In the genomic region with DNA sequence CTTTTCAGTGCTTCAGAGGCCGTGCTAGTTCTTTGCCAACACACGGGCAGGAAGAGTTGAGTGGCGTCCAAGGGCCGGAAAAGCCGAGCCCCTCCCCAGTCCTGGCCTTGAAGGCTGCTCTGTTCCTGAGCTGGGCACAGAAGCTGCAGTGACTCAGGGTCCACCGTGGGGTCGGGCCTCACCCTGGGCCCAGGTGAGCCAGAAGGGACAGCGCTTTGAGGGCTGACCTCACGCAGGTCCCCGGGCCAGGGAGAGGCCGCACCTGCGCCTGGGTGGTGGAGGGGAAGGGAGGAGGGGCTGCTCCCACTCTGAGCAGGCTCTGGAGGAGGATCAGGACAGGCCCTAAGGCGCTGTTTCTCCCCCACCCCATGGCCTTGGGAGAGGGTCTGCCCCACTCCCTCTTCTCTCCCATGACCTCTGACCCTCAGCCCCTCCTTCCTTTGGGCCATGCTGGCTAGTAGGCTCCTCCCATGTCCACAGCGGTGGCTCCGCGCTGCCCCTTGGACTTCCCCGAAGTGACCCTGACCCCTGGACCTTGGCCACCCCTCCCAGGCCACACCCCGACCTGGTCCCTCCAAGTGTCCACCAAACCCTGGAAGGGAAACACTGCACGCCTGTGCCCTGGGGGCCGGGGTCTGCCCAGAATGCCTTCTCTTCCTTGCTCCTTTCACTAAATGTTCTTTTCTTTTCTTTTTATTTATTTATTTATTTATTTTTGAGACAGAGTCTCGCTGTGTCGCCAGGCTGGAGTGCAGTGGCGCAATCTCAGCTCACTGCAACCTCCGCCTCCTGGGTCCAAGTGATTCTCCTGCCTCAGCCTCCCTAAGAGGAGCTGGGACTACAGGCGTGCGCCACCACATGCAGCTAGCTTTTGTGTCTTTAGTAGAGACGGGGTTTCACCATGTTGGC, we compare ENCODE assay signal across 1 cellular context.
TF ChIP-seq lines count a peak whose summit lies in the region.

No MANE protein-coding gene starts in this region.

TF ChIP-seq in HepG2, 621 proteins besides CTCF, POLR2A, EP300 and RAD21 (continued from another document and continues in another):
- TF ChIP-seq, protein P1, sequence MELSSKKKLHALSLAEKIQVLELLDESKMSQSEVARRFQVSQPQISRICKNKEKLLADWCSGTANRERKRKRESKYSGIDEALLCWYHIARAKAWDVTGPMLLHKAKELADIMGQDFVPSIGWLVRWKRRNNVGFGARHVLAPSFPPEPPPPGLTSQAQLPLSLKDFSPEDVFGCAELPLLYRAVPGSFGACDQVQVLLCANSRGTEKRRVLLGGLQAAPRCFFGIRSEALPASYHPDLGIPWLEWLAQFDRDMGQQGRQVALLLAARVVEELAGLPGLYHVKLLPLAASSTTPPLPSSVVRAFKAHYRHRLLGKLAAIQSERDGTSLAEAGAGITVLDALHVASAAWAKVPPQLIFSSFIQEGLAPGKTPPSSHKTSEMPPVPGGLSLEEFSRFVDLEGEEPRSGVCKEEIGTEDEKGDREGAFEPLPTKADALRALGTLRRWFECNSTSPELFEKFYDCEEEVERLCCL (CRISPR knock-in tag; IDR thresholded peaks at IDR 0.05; ENCODE audit: borderline replicate concordance): no peak
- TF ChIP-seq ZNF556 (CRISPR knock-in tag; IDR thresholded peaks at IDR 0.05; ENCODE audit: borderline replicate concordance) (no peak), EED (CRISPR knock-in tag; IDR thresholded peaks at IDR 0.05) (no peak), HOXA5 (CRISPR knock-in tag; IDR thresholded peaks at IDR 0.05) (no peak), SRF (IDR thresholded peaks at IDR 0.05; ENCODE audit: low read depth, low read length) (no peak), ZSCAN21 (CRISPR knock-in tag; IDR thresholded peaks at IDR 0.05; ENCODE audit: borderline replicate concordance) (peak; percentile 72; the same call in 1 of the 2 replicates), ZNF605 (CRISPR knock-in tag; IDR thresholded peaks at IDR 0.05) (no peak), HIVEP1 (CRISPR knock-in tag; IDR thresholded peaks at IDR 0.05) (no peak), PHF8 (CRISPR knock-in tag; IDR thresholded peaks at IDR 0.05) (no peak), ZNF446 (CRISPR knock-in tag; IDR thresholded peaks at IDR 0.05) (no peak), ZBTB8A (CRISPR knock-in tag; IDR thresholded peaks at IDR 0.05; ENCODE audit: borderline replicate concordance, low read depth) (no peak), ONECUT2 (CRISPR knock-in tag; IDR thresholded peaks at IDR 0.05) (no peak), ZNF629 (CRISPR knock-in tag; conservative IDR thresholded peaks at IDR 0.05) (no peak), ZNF326 (CRISPR knock-in tag; IDR thresholded peaks at IDR 0.05; ENCODE audit: borderline replicate concordance) (no peak), MATR3 (CRISPR knock-in tag; IDR thresholded peaks at IDR 0.05) (no peak), WIZ (CRISPR knock-in tag; IDR thresholded peaks at IDR 0.05) (no peak), ZNF792 (CRISPR knock-in tag; IDR thresholded peaks at IDR 0.05) (no peak), PCBP1 (IDR thresholded peaks at IDR 0.05; ENCODE audit: borderline replicate concordance, low read depth, low read length) (no peak), ZFYVE20 (CRISPR knock-in tag; IDR thresholded peaks at IDR 0.05; ENCODE audit: borderline replicate concordance, low read depth) (no peak), NFYB (CRISPR knock-in tag; IDR thresholded peaks at IDR 0.05) (no peak), ZNF124 (CRISPR knock-in tag; IDR thresholded peaks at IDR 0.05) (no peak), ZBTB21 (CRISPR knock-in tag; IDR thresholded peaks at IDR 0.05) (no peak), IKZF1 (IDR thresholded peaks at IDR 0.05) (no peak), JUND (CRISPR knock-in tag; IDR thresholded peaks at IDR 0.05) (no peak), PHF20 (CRISPR knock-in tag; IDR thresholded peaks at IDR 0.05) (no peak), ZNF558 (CRISPR knock-in tag; IDR thresholded peaks at IDR 0.05; ENCODE audit: borderline replicate concordance) (no peak), HNRNPLL (IDR thresholded peaks at IDR 0.05; ENCODE audit: low read depth, low read length, poor library complexity, severe bottlenecking) (no peak), KDM2A (CRISPR knock-in tag; IDR thresholded peaks at IDR 0.05; ENCODE audit: borderline replicate concordance, low read depth) (no peak; the same call in 1 of the 2 replicates), FOXJ3 (CRISPR knock-in tag; IDR thresholded peaks at IDR 0.05; ENCODE audit: borderline replicate concordance) (no peak), ZZZ3 (CRISPR knock-in tag; IDR thresholded peaks at IDR 0.05; ENCODE audit: borderline replicate concordance) (no peak), HCFC1 (IDR thresholded peaks at IDR 0.05; ENCODE audit: low read depth, low read length) (no peak), ZNF724P (CRISPR knock-in tag; IDR thresholded peaks at IDR 0.05; ENCODE audit: borderline replicate concordance) (no peak)
- TF ChIP-seq, protein P2, sequence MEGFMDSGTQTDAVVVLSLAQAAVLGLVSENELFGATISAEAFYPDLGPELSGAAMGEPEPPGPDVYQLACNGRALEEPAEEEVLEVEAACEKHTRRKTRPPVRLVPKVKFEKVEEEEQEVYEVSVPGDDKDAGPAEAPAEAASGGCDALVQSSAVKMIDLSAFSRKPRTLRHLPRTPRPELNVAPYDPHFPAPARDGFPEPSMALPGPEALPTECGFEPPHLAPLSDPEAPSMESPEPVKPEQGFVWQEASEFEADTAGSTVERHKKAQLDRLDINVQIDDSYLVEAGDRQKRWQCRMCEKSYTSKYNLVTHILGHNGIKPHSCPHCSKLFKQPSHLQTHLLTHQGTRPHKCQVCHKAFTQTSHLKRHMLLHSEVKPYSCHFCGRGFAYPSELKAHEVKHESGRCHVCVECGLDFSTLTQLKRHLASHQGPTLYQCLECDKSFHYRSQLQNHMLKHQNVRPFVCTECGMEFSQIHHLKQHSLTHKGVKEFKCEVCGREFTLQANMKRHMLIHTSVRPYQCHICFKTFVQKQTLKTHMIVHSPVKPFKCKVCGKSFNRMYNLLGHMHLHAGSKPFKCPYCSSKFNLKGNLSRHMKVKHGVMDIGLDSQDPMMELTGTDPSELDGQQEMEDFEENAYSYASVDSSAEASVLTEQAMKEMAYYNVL (CRISPR knock-in tag; IDR thresholded peaks at IDR 0.05; ENCODE audit: borderline replicate concordance): no peak
- TF ChIP-seq, protein P3, sequence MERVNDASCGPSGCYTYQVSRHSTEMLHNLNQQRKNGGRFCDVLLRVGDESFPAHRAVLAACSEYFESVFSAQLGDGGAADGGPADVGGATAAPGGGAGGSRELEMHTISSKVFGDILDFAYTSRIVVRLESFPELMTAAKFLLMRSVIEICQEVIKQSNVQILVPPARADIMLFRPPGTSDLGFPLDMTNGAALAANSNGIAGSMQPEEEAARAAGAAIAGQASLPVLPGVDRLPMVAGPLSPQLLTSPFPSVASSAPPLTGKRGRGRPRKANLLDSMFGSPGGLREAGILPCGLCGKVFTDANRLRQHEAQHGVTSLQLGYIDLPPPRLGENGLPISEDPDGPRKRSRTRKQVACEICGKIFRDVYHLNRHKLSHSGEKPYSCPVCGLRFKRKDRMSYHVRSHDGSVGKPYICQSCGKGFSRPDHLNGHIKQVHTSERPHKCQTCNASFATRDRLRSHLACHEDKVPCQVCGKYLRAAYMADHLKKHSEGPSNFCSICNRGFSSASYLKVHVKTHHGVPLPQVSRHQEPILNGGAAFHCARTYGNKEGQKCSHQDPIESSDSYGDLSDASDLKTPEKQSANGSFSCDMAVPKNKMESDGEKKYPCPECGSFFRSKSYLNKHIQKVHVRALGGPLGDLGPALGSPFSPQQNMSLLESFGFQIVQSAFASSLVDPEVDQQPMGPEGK (CRISPR knock-in tag; IDR thresholded peaks at IDR 0.05): peak; percentile 72
- TF ChIP-seq, protein P4, sequence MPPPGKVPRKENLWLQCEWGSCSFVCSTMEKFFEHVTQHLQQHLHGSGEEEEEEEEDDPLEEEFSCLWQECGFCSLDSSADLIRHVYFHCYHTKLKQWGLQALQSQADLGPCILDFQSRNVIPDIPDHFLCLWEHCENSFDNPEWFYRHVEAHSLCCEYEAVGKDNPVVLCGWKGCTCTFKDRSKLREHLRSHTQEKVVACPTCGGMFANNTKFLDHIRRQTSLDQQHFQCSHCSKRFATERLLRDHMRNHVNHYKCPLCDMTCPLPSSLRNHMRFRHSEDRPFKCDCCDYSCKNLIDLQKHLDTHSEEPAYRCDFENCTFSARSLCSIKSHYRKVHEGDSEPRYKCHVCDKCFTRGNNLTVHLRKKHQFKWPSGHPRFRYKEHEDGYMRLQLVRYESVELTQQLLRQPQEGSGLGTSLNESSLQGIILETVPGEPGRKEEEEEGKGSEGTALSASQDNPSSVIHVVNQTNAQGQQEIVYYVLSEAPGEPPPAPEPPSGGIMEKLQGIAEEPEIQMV (CRISPR knock-in tag; IDR thresholded peaks at IDR 0.05; ENCODE audit: low read depth): no peak
- TF ChIP-seq, protein P5, sequence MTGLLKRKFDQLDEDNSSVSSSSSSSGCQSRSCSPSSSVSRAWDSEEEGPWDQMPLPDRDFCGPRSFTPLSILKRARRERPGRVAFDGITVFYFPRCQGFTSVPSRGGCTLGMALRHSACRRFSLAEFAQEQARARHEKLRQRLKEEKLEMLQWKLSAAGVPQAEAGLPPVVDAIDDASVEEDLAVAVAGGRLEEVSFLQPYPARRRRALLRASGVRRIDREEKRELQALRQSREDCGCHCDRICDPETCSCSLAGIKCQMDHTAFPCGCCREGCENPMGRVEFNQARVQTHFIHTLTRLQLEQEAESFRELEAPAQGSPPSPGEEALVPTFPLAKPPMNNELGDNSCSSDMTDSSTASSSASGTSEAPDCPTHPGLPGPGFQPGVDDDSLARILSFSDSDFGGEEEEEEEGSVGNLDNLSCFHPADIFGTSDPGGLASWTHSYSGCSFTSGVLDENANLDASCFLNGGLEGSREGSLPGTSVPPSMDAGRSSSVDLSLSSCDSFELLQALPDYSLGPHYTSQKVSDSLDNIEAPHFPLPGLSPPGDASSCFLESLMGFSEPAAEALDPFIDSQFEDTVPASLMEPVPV (CRISPR knock-in tag; IDR thresholded peaks at IDR 0.05): no peak
- TF ChIP-seq, protein P6, sequence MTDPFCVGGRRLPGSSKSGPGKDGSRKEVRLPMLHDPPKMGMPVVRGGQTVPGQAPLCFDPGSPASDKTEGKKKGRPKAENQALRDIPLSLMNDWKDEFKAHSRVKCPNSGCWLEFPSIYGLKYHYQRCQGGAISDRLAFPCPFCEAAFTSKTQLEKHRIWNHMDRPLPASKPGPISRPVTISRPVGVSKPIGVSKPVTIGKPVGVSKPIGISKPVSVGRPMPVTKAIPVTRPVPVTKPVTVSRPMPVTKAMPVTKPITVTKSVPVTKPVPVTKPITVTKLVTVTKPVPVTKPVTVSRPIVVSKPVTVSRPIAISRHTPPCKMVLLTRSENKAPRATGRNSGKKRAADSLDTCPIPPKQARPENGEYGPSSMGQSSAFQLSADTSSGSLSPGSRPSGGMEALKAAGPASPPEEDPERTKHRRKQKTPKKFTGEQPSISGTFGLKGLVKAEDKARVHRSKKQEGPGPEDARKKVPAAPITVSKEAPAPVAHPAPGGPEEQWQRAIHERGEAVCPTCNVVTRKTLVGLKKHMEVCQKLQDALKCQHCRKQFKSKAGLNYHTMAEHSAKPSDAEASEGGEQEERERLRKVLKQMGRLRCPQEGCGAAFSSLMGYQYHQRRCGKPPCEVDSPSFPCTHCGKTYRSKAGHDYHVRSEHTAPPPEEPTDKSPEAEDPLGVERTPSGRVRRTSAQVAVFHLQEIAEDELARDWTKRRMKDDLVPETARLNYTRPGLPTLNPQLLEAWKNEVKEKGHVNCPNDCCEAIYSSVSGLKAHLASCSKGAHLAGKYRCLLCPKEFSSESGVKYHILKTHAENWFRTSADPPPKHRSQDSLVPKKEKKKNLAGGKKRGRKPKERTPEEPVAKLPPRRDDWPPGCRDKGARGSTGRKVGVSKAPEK (CRISPR knock-in tag; IDR thresholded peaks at IDR 0.05; ENCODE audit: borderline replicate concordance): no peak
- TF ChIP-seq, protein P7, sequence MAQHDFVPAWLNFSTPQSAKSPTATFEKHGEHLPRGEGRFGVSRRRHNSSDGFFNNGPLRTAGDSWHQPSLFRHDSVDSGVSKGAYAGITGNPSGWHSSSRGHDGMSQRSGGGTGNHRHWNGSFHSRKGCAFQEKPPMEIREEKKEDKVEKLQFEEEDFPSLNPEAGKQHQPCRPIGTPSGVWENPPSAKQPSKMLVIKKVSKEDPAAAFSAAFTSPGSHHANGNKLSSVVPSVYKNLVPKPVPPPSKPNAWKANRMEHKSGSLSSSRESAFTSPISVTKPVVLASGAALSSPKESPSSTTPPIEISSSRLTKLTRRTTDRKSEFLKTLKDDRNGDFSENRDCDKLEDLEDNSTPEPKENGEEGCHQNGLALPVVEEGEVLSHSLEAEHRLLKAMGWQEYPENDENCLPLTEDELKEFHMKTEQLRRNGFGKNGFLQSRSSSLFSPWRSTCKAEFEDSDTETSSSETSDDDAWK (CRISPR knock-in tag; IDR thresholded peaks at IDR 0.05): no peak
- TF ChIP-seq, protein P8, sequence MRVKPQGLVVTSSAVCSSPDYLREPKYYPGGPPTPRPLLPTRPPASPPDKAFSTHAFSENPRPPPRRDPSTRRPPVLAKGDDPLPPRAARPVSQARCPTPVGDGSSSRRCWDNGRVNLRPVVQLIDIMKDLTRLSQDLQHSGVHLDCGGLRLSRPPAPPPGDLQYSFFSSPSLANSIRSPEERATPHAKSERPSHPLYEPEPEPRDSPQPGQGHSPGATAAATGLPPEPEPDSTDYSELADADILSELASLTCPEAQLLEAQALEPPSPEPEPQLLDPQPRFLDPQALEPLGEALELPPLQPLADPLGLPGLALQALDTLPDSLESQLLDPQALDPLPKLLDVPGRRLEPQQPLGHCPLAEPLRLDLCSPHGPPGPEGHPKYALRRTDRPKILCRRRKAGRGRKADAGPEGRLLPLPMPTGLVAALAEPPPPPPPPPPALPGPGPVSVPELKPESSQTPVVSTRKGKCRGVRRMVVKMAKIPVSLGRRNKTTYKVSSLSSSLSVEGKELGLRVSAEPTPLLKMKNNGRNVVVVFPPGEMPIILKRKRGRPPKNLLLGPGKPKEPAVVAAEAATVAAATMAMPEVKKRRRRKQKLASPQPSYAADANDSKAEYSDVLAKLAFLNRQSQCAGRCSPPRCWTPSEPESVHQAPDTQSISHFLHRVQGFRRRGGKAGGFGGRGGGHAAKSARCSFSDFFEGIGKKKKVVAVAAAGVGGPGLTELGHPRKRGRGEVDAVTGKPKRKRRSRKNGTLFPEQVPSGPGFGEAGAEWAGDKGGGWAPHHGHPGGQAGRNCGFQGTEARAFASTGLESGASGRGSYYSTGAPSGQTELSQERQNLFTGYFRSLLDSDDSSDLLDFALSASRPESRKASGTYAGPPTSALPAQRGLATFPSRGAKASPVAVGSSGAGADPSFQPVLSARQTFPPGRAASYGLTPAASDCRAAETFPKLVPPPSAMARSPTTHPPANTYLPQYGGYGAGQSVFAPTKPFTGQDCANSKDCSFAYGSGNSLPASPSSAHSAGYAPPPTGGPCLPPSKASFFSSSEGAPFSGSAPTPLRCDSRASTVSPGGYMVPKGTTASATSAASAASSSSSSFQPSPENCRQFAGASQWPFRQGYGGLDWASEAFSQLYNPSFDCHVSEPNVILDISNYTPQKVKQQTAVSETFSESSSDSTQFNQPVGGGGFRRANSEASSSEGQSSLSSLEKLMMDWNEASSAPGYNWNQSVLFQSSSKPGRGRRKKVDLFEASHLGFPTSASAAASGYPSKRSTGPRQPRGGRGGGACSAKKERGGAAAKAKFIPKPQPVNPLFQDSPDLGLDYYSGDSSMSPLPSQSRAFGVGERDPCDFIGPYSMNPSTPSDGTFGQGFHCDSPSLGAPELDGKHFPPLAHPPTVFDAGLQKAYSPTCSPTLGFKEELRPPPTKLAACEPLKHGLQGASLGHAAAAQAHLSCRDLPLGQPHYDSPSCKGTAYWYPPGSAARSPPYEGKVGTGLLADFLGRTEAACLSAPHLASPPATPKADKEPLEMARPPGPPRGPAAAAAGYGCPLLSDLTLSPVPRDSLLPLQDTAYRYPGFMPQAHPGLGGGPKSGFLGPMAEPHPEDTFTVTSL (CRISPR knock-in tag; IDR thresholded peaks at IDR 0.05; ENCODE audit: borderline replicate concordance): no peak
